In the genomic region with DNA sequence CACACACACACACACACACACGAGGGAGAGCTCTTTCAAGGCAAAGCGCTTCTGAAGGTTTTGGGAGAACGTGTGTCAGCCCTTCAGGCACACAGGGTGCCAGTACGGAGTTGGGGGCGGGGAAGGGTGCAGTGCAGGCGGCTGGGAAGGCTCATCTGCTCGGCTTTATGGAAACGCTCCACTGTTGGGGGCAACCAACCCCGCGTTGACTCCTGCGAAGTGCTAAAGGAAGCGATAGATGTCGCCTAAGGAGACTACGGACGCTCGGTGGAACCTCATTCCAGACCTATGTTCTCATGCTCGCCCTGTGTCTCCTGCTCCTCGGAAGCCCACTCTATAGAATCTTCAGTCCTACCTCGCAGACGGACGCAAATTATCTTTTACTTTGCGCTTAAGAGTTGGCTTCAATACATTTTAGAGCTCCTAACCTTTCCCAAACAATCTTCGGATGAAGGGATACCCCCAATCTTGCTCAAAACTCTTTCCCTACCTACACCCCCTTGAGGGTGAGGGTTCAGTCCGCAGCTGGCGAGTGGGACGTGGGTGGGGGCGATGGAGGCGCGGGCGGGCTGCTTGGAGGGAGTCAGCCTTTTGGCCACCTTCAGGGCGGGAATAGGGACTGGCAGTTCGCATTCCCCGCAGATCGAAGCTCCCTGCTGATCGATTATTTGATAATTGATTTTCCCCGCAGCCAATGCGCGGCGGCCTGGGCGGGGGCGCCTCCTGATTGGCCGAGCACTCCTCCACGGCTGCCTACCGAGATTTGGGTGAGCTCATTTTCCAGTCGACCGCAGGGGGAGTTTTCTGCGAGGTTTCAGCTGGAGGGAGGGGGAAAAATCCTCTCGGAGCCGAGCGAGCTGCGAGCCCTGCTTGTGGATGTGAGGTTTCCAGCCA, we compare ENCODE assay signal across 10 cellular contexts. TPM values are rescaled to one million over a fixed set of nuclear protein-coding genes. Genes with fewer than 3 reads are reported as not detected.
DNase-seq lines count a peak whose midpoint lies in the region; ATAC-seq and TF ChIP-seq lines count a peak whose summit lies in the region.
"Had no signal": no experiment of that assay in that cellular context is flagged by ENCODE, and none has a peak within 500 bp of the region (broad histone marks: within the 10 kb centered on the region; RNA-seq: fewer than 3 reads in every experiment).

No MANE protein-coding gene starts in this region.

- peaks cover 73% of the 10 kb centered on the region for H3K27me3 Mint-ChIP-seq in activated CD4-positive, alpha-beta T cell treated with anti-CD3 and anti-CD28 coated beads for 36 hours

- 1 to 2% methylated on average over 50 to 51 of the region's 51 CpGs for WGBS in lung, 2 donors

- peak overlapping the region; percentile 65 for H3K4me3 Mint-ChIP-seq in activated CD4-positive, alpha-beta T cell treated with anti-CD3 and anti-CD28 coated beads for 36 hours

- peak overlapping the region; percentile 7 for H3K4me3 ChIP-seq in lung
- peak overlapping the region; percentile 61 to 95 for H3K4me3 ChIP-seq in stomach smooth muscle (ENCODE audit: low read length in 2 of 2)

- intact Hi-C loops in activated CD4-positive, alpha-beta T cell treated with anti-CD3 and anti-CD28 coated beads for 36 hours (cut with DNase I, micrococcal nuclease), result no loop called here

- H3K9ac ChIP-seq in stomach smooth muscle (ENCODE audit: low read length in 2 of 2), result peak overlapping the region; percentile 93 to 95

- no peak for TF ChIP-seq CTCF in lung (IDR thresholded peaks at IDR 0.05; ENCODE audit: control extremely low read depth, extremely low read depth)

- no peaks in the 10 kb centered on the region for H3K36me3 ChIP-seq in lung (ENCODE audit: control insufficient read depth in 2 of 2, insufficient read depth in 2 of 2, low read length in 2 of 2)
- H3K36me3 ChIP-seq in stomach smooth muscle (ENCODE audit: control insufficient read depth in 2 of 2, insufficient read depth in 2 of 2, low read length in 2 of 2), result peaks cover 5 to 6% of the 10 kb centered on the region in 2 donors

- no peak overlapping the region for H3K27ac Mint-ChIP-seq in activated CD4-positive, alpha-beta T cell treated with anti-CD3 and anti-CD28 coated beads for 36 hours

- H3K27ac ChIP-seq in epithelial cell of prostate, result peak overlapping the region; percentile 85
- peak overlapping the region; percentile 91 to 93 for H3K27ac ChIP-seq in lung (ENCODE audit: low read depth in 1 of 2, low read length in 1 of 2)
- peak overlapping the region; percentile 97 for H3K27ac ChIP-seq in stomach smooth muscle (ENCODE audit: low read length)

- peaks cover 28% of the 10 kb centered on the region for H3K4me1 Mint-ChIP-seq in activated CD4-positive, alpha-beta T cell treated with anti-CD3 and anti-CD28 coated beads for 36 hours

- H3K9me3 ChIP-seq in lung (ENCODE audit: control insufficient read depth in 2 of 2, insufficient read depth in 1 of 2, low read length in 1 of 2) (no peaks in the 10 kb centered on the region), stomach smooth muscle (ENCODE audit: control insufficient read depth in 2 of 2, low read length in 2 of 2) (no peaks in the 10 kb centered on the region)

- DNase-seq in activated CD4-positive, alpha-beta T cell treated with anti-CD3 and anti-CD28 coated beads for 36 hours, result peak; percentile 63
- DNase-seq in activated CD4-positive, alpha-beta T cell treated with anti-CD3 and anti-CD28 coated beads for 4 hours, result no peak
- peak; percentile 91 for DNase-seq in NCI-H1694 (lab: John Stamatoyannopoulos, UW)
- peak; percentile 87 for DNase-seq in T1000 (lab: John Stamatoyannopoulos, UW)
- peak; percentile 76 for DNase-seq in epithelial cell of prostate (ENCODE audit: low read depth, low spot score)
- DNase-seq in lung (ENCODE audit: low spot score), result peak; percentile 82
- DNase-seq: DND-41 had no signal

- peak; percentile 52 for ATAC-seq in activated CD4-positive, alpha-beta T cell treated with anti-CD3 and anti-CD28 coated beads for 36 hours
- ATAC-seq in lung (ENCODE audit: insufficient read depth, low FRiP score) (peak; percentile 57), GM21390 (IDR thresholded peaks at IDR 0.05; ENCODE audit: unreplicated experiment) (no peak)

- POLR2A ChIA-PET in activated CD4-positive, alpha-beta T cell treated with anti-CD3 and anti-CD28 coated beads for 36 hours (lab: Charles Lee), result no interaction called here

- H3K4me1 ChIP-seq in lung (ENCODE audit: control insufficient read depth in 2 of 2, insufficient read depth in 2 of 2, low read length in 2 of 2) (peaks cover 0 to 6% of the 10 kb centered on the region in 2 donors), stomach smooth muscle (ENCODE audit: control insufficient read depth, insufficient read depth, low read length) (peaks cover 18% of the 10 kb centered on the region)

- CTCF ChIA-PET in activated CD4-positive, alpha-beta T cell treated with anti-CD3 and anti-CD28 coated beads for 36 hours (lab: Charles Lee), result no interaction called here

- no peaks in the 10 kb centered on the region for H3K9me3 Mint-ChIP-seq in activated CD4-positive, alpha-beta T cell treated with anti-CD3 and anti-CD28 coated beads for 36 hours (ENCODE audit: low read depth)
- H3K9me3 Mint-ChIP-seq: activated naive CD4-positive, alpha-beta T cell treated with anti-CD3 and anti-CD28 coated beads, Interleukin-2, amount 50 U/mL, for 72 hours had no signal

- no peaks in the 10 kb centered on the region for H3K27me3 ChIP-seq in lung (ENCODE audit: control insufficient read depth, insufficient read depth)
- H3K27me3 ChIP-seq in stomach smooth muscle (ENCODE audit: control insufficient read depth in 1 of 2, insufficient read depth in 2 of 2, low read length in 2 of 2), result no peaks in the 10 kb centered on the region

- no peaks in the 10 kb centered on the region for H3K36me3 Mint-ChIP-seq in activated CD4-positive, alpha-beta T cell treated with anti-CD3 and anti-CD28 coated beads for 36 hours (ENCODE audit: low read depth)

RNA-seq across cellular contexts. Expression of a gene that starts 1.9 kb away (rescaled TPM):
- not detected for total RNA-seq in activated CD4-positive, alpha-beta T cell treated with anti-CD3 and anti-CD28 coated beads for 36 hours
- total RNA-seq in lung, result 100 to 1,000 TPM in 1 of 2 donors, 10 to 100 TPM in 1; 60.6 to 158 TPM
- 10 to 100 TPM in 1 of 2 donors, 1 to 10 TPM in 1; 9.0 to 21.5 TPM for polyA plus RNA-seq in lung
- total RNA-seq: activated naive CD4-positive, alpha-beta T cell treated with anti-CD3 and anti-CD28 coated beads, Interleukin-2, amount 50 U/mL, for 72 hours had no signal

Comparison
In these comparisons a context has a peak if more than half of its experiments do, and no peak if none do; other contexts are left out.
1. DNase-seq: peak in activated CD4-positive, alpha-beta T cell treated with anti-CD3 and anti-CD28 coated beads for 36 hours (single experiment), NCI-H1694 (single experiment), T1000 (single experiment), epithelial cell of prostate (single experiment) and lung (single experiment); none in activated CD4-positive, alpha-beta T cell treated with anti-CD3 and anti-CD28 coated beads for 4 hours (0 of 2).
2. RNA of a gene that starts 1.9 kb away (total RNA-seq): 60.6 to 158 TPM in lung; not detected in activated CD4-positive, alpha-beta T cell treated with anti-CD3 and anti-CD28 coated beads for 36 hours; every median in the first group is over 10 times any median in the second.
3. Peak in every context shown above with its lines, with median percentiles within 50 percentile points of each other: H3K27ac ChIP-seq.